Comparison of ENCODE assay signal across 21 cellular contexts in genomic region chr5:169904568-169904967, GRCh38.
DNase-seq lines count a peak whose midpoint lies in the region; ATAC-seq and TF ChIP-seq lines count a peak whose summit lies in the region.
"Had no signal": no experiment of that assay in that cellular context is flagged by ENCODE, and none has a peak within 500 bp of the region (broad histone marks: within the 10 kb centered on the region; RNA-seq: fewer than 3 reads in every experiment).

No MANE protein-coding gene starts in this region.

- peaks cover 36% of the 10 kb centered on the region for H3K4me1 Mint-ChIP-seq in stimulated activated effector memory CD8-positive, alpha-beta T cell treated with anti-CD3 and anti-CD28 coated beads, Interleukin-12 subunit alpha, Interleukin-12 subunit beta, amount 100 ng/mL, for 72 hours
- no peaks in the 10 kb centered on the region for H3K4me1 Mint-ChIP-seq in nephron progenitor cell

- H3K9me3 ChIP-seq in BLaER1 = no peaks in the 10 kb centered on the region
- H3K9me3 ChIP-seq: A549 had no signal

- H3K9ac ChIP-seq in BLaER1 = no peak overlapping the region

- H3K36me3 Mint-ChIP-seq in stimulated activated effector memory CD8-positive, alpha-beta T cell treated with anti-CD3 and anti-CD28 coated beads, Interleukin-12 subunit alpha, Interleukin-12 subunit beta, amount 100 ng/mL, for 72 hours = peaks cover 23% of the 10 kb centered on the region
- no peaks in the 10 kb centered on the region for H3K36me3 Mint-ChIP-seq in nephron progenitor cell (ENCODE audit: low read depth)

- 0 out of 2 replicates have a peak overlapping the region, but pooled peaks have one; percentile 0 for H3K4me2 ChIP-seq in BLaER1
- H3K4me2 ChIP-seq: A549, PC-9 had no signal

- no peak overlapping the region for H3K4me3 ChIP-seq in BLaER1
- H3K4me3 ChIP-seq: A549, PC-9, SK-N-MC had no signal

- peaks cover 19% of the 10 kb centered on the region for H4K20me1 ChIP-seq in BLaER1

- no peak for TF ChIP-seq CTCF in nephron progenitor cell (IDR thresholded peaks at IDR 0.05)

- H3K4me1 ChIP-seq in BLaER1 = peaks cover 29% of the 10 kb centered on the region
- H3K4me1 ChIP-seq: A549 had no signal

- peaks cover 19% of the 10 kb centered on the region for H3K27me3 Mint-ChIP-seq in nephron progenitor cell (ENCODE audit: low read depth, poor library complexity)
- H3K27me3 Mint-ChIP-seq: CD4-positive, alpha-beta T cell had no signal

- no peaks in the 10 kb centered on the region for H3K9me3 Mint-ChIP-seq in stimulated activated effector memory CD8-positive, alpha-beta T cell treated with anti-CD3 and anti-CD28 coated beads, Interleukin-12 subunit alpha, Interleukin-12 subunit beta, amount 100 ng/mL, for 72 hours
- no peaks in the 10 kb centered on the region for H3K9me3 Mint-ChIP-seq in nephron progenitor cell
- H3K9me3 Mint-ChIP-seq: CD4-positive, alpha-beta T cell had no signal

- no peak overlapping the region for H3K4me3 Mint-ChIP-seq in stimulated activated effector memory CD8-positive, alpha-beta T cell treated with anti-CD3 and anti-CD28 coated beads, Interleukin-12 subunit alpha, Interleukin-12 subunit beta, amount 100 ng/mL, for 72 hours
- H3K4me3 Mint-ChIP-seq in nephron progenitor cell = no peak overlapping the region
- H3K4me3 Mint-ChIP-seq: CD4-positive, alpha-beta T cell had no signal

- H3K27ac ChIP-seq in BLaER1 = no peak overlapping the region
- H3K27ac ChIP-seq: A549, PC-9, RWPE1, SK-N-MC had no signal

- peak; percentile 17 for ATAC-seq in HG02678 (IDR thresholded peaks at IDR 0.05; ENCODE audit: unreplicated experiment)
- no peak for ATAC-seq in stimulated activated effector memory CD8-positive, alpha-beta T cell treated with anti-CD3 and anti-CD28 coated beads, Interleukin-12 subunit alpha, Interleukin-12 subunit beta, amount 100 ng/mL, for 72 hours
- ATAC-seq: A549 had no signal

- DNase-seq in astrocyte of the hippocampus (ENCODE audit: low read depth, low spot score) (peak; percentile 18), nephron progenitor cell (no peak), DMS53 (lab: John Stamatoyannopoulos, UW) (no peak)
- DNase-seq in stimulated activated effector memory CD8-positive, alpha-beta T cell treated with anti-CD3 and anti-CD28 coated beads, Interleukin-12 subunit alpha, Interleukin-12 subunit beta, amount 100 ng/mL, for 72 hours (ENCODE audit: low spot score in 2 of 2) = no peak
- DNase-seq in activated T-cell treated with anti-CD3 and anti-CD28 coated beads, Interleukin-2, amount 50 U/mL, for 1 hour = no peak
- DNase-seq: CD4-positive, alpha-beta T cell; COR-L47; DMS 273 treated with DMSO at 0.1 percent for 48 hours; DND-41; Kasumi-1; NCI-H1417; NCI-H187; NCI-H446 treated with DMSO at 0.1 percent for 48 hours; NCI-H526 treated with DMSO at 0.1 percent for 48 hours; PC-9; SHP77 treated with DMSO at 0.1 percent for 48 hours had no signal

- H3K27ac Mint-ChIP-seq in stimulated activated effector memory CD8-positive, alpha-beta T cell treated with anti-CD3 and anti-CD28 coated beads, Interleukin-12 subunit alpha, Interleukin-12 subunit beta, amount 100 ng/mL, for 72 hours = peak overlapping the region; percentile 60
- no peak overlapping the region for H3K27ac Mint-ChIP-seq in nephron progenitor cell
- H3K27ac Mint-ChIP-seq: CD4-positive, alpha-beta T cell had no signal

- no peaks in the 10 kb centered on the region for H3K36me3 ChIP-seq in BLaER1

- H3K27me3 ChIP-seq in BLaER1 = no peaks in the 10 kb centered on the region
